Comparison of ENCODE assay signal across 8 cellular contexts in genomic region chr7:100867040-100867795, GRCh38. TPM values are rescaled to one million over a fixed set of nuclear protein-coding genes. Genes with fewer than 3 reads are reported as not detected.
A peak's percentile ranks its signal among the peaks of the same experiment; 100 is the strongest.
DNase-seq lines count a peak whose midpoint lies in the region; ATAC-seq, FAIRE-seq and TF ChIP-seq lines count a peak whose summit lies in the region.

A gene with protein sequence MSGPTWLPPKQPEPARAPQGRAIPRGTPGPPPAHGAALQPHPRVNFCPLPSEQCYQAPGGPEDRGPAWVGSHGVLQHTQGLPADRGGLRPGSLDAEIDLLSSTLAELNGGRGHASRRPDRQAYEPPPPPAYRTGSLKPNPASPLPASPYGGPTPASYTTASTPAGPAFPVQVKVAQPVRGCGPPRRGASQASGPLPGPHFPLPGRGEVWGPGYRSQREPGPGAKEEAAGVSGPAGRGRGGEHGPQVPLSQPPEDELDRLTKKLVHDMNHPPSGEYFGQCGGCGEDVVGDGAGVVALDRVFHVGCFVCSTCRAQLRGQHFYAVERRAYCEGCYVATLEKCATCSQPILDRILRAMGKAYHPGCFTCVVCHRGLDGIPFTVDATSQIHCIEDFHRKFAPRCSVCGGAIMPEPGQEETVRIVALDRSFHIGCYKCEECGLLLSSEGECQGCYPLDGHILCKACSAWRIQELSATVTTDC (plus strand): TSS chr7:100867387. CDS start chr7:100867498, 111 bp downstream.

- intact Hi-C loops in OCI-LY7 (cut with micrococcal nuclease; ENCODE audit: unreplicated experiment), result no loop called here

- ATAC-seq in GM21825 (IDR thresholded peaks at IDR 0.05; ENCODE audit: unreplicated experiment) (peak; percentile 41), HG03135 (IDR thresholded peaks at IDR 0.05; ENCODE audit: unreplicated experiment) (no peak)

- H3K4me3 Mint-ChIP-seq in neural progenitor cell, result peak within 1 kb of the TSS; percentile 94

- BruUV-seq in OCI-LY7 (replicated peaks; lab: Mats Ljungman, UMichigan), result no TSS peak

- POLR2A ChIA-PET in OCI-LY7 (lab: Charles Lee), result no interaction called here

- H3K9me3 Mint-ChIP-seq in neural progenitor cell, result no peaks in the 10 kb centered on the region

- CTCF ChIA-PET in OCI-LY7 (lab: Charles Lee; ENCODE audit: unreplicated experiment), result no interaction called here

- 3% methylated on average over 44 of the region's 44 CpGs for WGBS in thymus

- no peak for FAIRE-seq in frontal cortex (lab: Jason Lieb, UNC)

- peaks cover 5% of the 10 kb centered on the region for H3K27me3 Mint-ChIP-seq in neural progenitor cell (ENCODE audit: insufficient read depth, low read depth)

- H3K36me3 ChIP-seq in OCI-LY7 (ENCODE audit: insufficient read depth, low read length) (peaks cover 9% of the 10 kb centered on the region; the same call in 1 of the 2 replicates), neural progenitor cell (no peaks in the 10 kb centered on the region), thymus (ENCODE audit: control insufficient read depth, insufficient read depth) (peaks cover 20% of the 10 kb centered on the region)

- H3F3A ChIP-seq in neural progenitor cell (ENCODE audit: low read depth), result peaks cover 10% of the 10 kb centered on the region

- peak within 1 kb of the TSS; percentile 91 for H3K27ac Mint-ChIP-seq in neural progenitor cell

- H3K4me3 ChIP-seq in AG10803 (ENCODE audit: low read length) (peak within 1 kb of the TSS; percentile 97), OCI-LY7 (ENCODE audit: low read depth, low read length, poor library complexity, severe bottlenecking) (no peak within 1 kb of the TSS), neural progenitor cell (peak within 1 kb of the TSS; percentile 93), thymus (ENCODE audit: low read length) (peak within 1 kb of the TSS; percentile 49)

- TF ChIP-seq CTCF in AG10803 (conservative IDR thresholded peaks at IDR 0.05; ENCODE audit: low read length), result no peak
- no peak for TF ChIP-seq CTCF in OCI-LY7 (conservative IDR thresholded peaks at IDR 0.05; ENCODE audit: low read length)
- no peak for TF ChIP-seq CTCF in neural progenitor cell (IDR thresholded peaks at IDR 0.05)

- peaks cover 11% of the 10 kb centered on the region for H3K4me1 Mint-ChIP-seq in neural progenitor cell

- no peaks in the 10 kb centered on the region for H3K27me3 ChIP-seq in neural progenitor cell
- no peaks in the 10 kb centered on the region for H3K27me3 ChIP-seq in thymus (ENCODE audit: control insufficient read depth, insufficient read depth)

- H3K36me3 Mint-ChIP-seq in neural progenitor cell, result peaks cover 7% of the 10 kb centered on the region

- no peaks in the 10 kb centered on the region for H4K20me1 ChIP-seq in OCI-LY7 (ENCODE audit: insufficient read depth, low read length)
- H4K20me1 ChIP-seq in neural progenitor cell (ENCODE audit: low read depth), result no peaks in the 10 kb centered on the region

- peak within 1 kb of the TSS; percentile 63 for H2AFZ ChIP-seq in OCI-LY7 (ENCODE audit: low read length)
- peak within 1 kb of the TSS; percentile 81 for H2AFZ ChIP-seq in neural progenitor cell (replicated peaks)

- H3K9ac ChIP-seq in neural progenitor cell, result peak within 1 kb of the TSS; percentile 90

- H3K27ac ChIP-seq in OCI-LY7 (ENCODE audit: low read depth, low read length, poor library complexity, severe bottlenecking) (no peak within 1 kb of the TSS), neural progenitor cell (peak within 1 kb of the TSS; percentile 42), thymus (ENCODE audit: low read depth) (peak within 1 kb of the TSS; percentile 68)

- no peaks in the 10 kb centered on the region for H3K9me2 ChIP-seq in OCI-LY7 (ENCODE audit: insufficient read depth, low read length)

- peak within 1 kb of the TSS; percentile 57 for H3K4me2 ChIP-seq in OCI-LY7 (ENCODE audit: low read length)
- H3K4me2 ChIP-seq in neural progenitor cell, result peak within 1 kb of the TSS; percentile 98

- H3K79me2 ChIP-seq in OCI-LY7 (ENCODE audit: insufficient read depth, low read depth, low read length) (no peaks in the 10 kb centered on the region), neural progenitor cell (ENCODE audit: low read depth) (peaks cover 26% of the 10 kb centered on the region)

- DNase-seq in AG10803 (ENCODE audit: low read depth), result peak; percentile 94
- DNase-seq in OCI-LY7 (ENCODE audit: low spot score), result no peak
- DNase-seq in activated naive CD4-positive, alpha-beta T cell treated with anti-CD3 and anti-CD28 coated beads, Interleukin-2, amount 50 U/mL, for 16 hours, result peak; percentile 69
- peak; percentile 89 to 98 for DNase-seq in frontal cortex (ENCODE audit: low spot score in 2 of 2)
- DNase-seq in neural progenitor cell (ENCODE audit: low spot score), result peak; percentile 91

- H3K4me1 ChIP-seq in OCI-LY7 (ENCODE audit: insufficient read depth, low read length, poor library complexity, severe bottlenecking) (peaks cover 9% of the 10 kb centered on the region), neural progenitor cell (peaks cover 13% of the 10 kb centered on the region), thymus (ENCODE audit: control insufficient read depth, insufficient read depth, low read length) (peaks cover 6% of the 10 kb centered on the region)

- H3K9me3 ChIP-seq in OCI-LY7 (ENCODE audit: low read length), result no peaks in the 10 kb centered on the region
- no peaks in the 10 kb centered on the region for H3K9me3 ChIP-seq in neural progenitor cell (ENCODE audit: low read depth)
- H3K9me3 ChIP-seq in thymus (ENCODE audit: control insufficient read depth), result no peaks in the 10 kb centered on the region

RNA-seq across cellular contexts. Expression of the gene that starts here (rescaled TPM):
- total RNA-seq in OCI-LY7 (2014; rRNA removed; shearing (Covaris generic)), result 2.2 and 3.3 TPM in 2 replicates
- total RNA-seq in OCI-LY7 (2022), result 1.8 and 3.1 TPM in 2 replicates
- 4.1 TPM for total RNA-seq in frontal cortex
- 14.9 and 49.5 TPM in 2 replicates for total RNA-seq in neural progenitor cell (ENCODE audit: low replicate concordance)
- polyA plus RNA-seq in thymus, result 26.1 TPM
